21 cellular contexts compared by ENCODE assay signal in genomic region chr5:120450910-120451309, GRCh38.
"Had no signal": no experiment of that assay in that cellular context is flagged by ENCODE, and none has a peak within 500 bp of the region (broad histone marks: within the 10 kb centered on the region; RNA-seq: fewer than 3 reads in every experiment).

No MANE protein-coding gene starts in this region.

- H3K9ac ChIP-seq: SK-N-SH had no signal

- H3K27me3 ChIP-seq: MG63 had no signal

- H3K9me3 ChIP-seq: MG63, SK-N-SH had no signal

- H3K4me3 ChIP-seq: MG63 had no signal

- H3K4me2 ChIP-seq: SK-N-SH had no signal

- H3K27ac ChIP-seq: HL-60 had no signal

- DNase-seq: KBM-7, MG63, NCI-H1092 treated with DMSO at 0.1 percent for 48 hours, NCI-H1436, NCI-H187, NCI-H2029, NCI-H2081 treated with DMSO at 0.1 percent for 48 hours, NCI-H2171, NCI-H226, NCI-H446, NCI-H510A, NCI-H524 treated with DMSO at 0.1 percent for 48 hours, NCI-H69, NCI-H774, RPMI8226, SHP77, SK-N-SH, SW 1271 had no signal

- H3K36me3 ChIP-seq: MG63 had no signal

- H3K9me2 ChIP-seq: SK-N-SH had no signal

- FAIRE-seq: HTR-8/SVneo, RCC 7860 had no signal
